9 cellular contexts compared by ENCODE assay signal in genomic region chr11:123166095-123166559, GRCh38. TPM values are rescaled to one million over a fixed set of nuclear protein-coding genes. Genes with fewer than 3 reads are reported as not detected.
DNase-seq lines count a peak whose midpoint lies in the region; ATAC-seq and TF ChIP-seq lines count a peak whose summit lies in the region.
"Had no signal": no experiment of that assay in that cellular context is flagged by ENCODE, and none has a peak within 500 bp of the region (broad histone marks: within the 10 kb centered on the region; RNA-seq: fewer than 3 reads in every experiment).

No MANE protein-coding gene starts in this region.

- H3K4me3 Mint-ChIP-seq in mesothelial cell of epicardium = no peak overlapping the region
- H3K4me3 Mint-ChIP-seq: memory B cell had no signal

- H3K36me3 Mint-ChIP-seq in mesothelial cell of epicardium = no peaks in the 10 kb centered on the region
- H3K36me3 Mint-ChIP-seq: memory B cell had no signal

- peaks cover 4% of the 10 kb centered on the region for H3K27me3 Mint-ChIP-seq in mesothelial cell of epicardium (ENCODE audit: low read depth)

- TF ChIP-seq CTCF in LNCaP clone FGC (IDR thresholded peaks at IDR 0.05; ENCODE audit: control insufficient read depth, extremely low read depth, insufficient read depth) (peak; percentile 25; the same call in 1 of the 2 replicates), mesothelial cell of epicardium (IDR thresholded peaks at IDR 0.05; ENCODE audit: unreplicated experiment) (peak; percentile 44)

- no peaks in the 10 kb centered on the region for H3K9me3 Mint-ChIP-seq in mesothelial cell of epicardium
- H3K9me3 Mint-ChIP-seq: memory B cell had no signal

- peaks cover 3% of the 10 kb centered on the region for H3K4me1 Mint-ChIP-seq in mesothelial cell of epicardium
- H3K4me1 Mint-ChIP-seq: memory B cell had no signal

- no peak for ATAC-seq in GM19351 (IDR thresholded peaks at IDR 0.05; ENCODE audit: unreplicated experiment)

- H3K4me3 ChIP-seq in LNCaP clone FGC (ENCODE audit: low read depth, low read length) = no peak overlapping the region

- in situ Hi-C loops in G401 (cut with HindIII; ENCODE audit: low sequenced_read_pairs) = no loop called here

- peak overlapping the region; percentile 12 for H3K27ac Mint-ChIP-seq in mesothelial cell of epicardium
- H3K27ac Mint-ChIP-seq: memory B cell had no signal

- DNase-seq in G401 (ENCODE audit: low spot score) (peak; percentile 24), LNCaP clone FGC (ENCODE audit: low read depth) (no peak), cerebellar cortex (ENCODE audit: low spot score) (peak; percentile 32), mesothelial cell of epicardium (ENCODE audit: low spot score in 2 of 2, unreplicated experiment in 2 of 2) (peak in 1 of 2 experiments; percentile 52), HPDE6-E6E7 (ENCODE audit: extremely low spot score) (no peak), OCI-M2 (lab: John Stamatoyannopoulos, UW; ENCODE audit: unreplicated experiment) (no peak)
- no peak for DNase-seq in effector CD8-positive, alpha-beta T cell (lab: John Stamatoyannopoulos, UW)

RNA-seq across cellular contexts. Expression of gene CLMP, which starts 28.9 kb away (rescaled TPM):
- total RNA-seq in G401 (2014; rRNA removed; shearing (Covaris generic)) = 0.37 and 2.5 TPM in 2 replicates
- total RNA-seq in mesothelial cell of epicardium = 16.3 to 18.9 TPM (median 18.0 TPM) in 3 replicates

Comparison
In these comparisons a context has a peak if more than half of its experiments do, and no peak if none do; other contexts are left out.
1. DNase-seq: peak in G401 (single experiment) and cerebellar cortex (single experiment); none in LNCaP clone FGC (single experiment), HPDE6-E6E7 (single experiment), effector CD8-positive, alpha-beta T cell (single experiment) and OCI-M2 (single experiment).